Comparison of ENCODE assay signal across 22 cellular contexts in genomic region chr9:22033012-22033630, GRCh38. TPM values are rescaled to one million over a fixed set of nuclear protein-coding genes. Genes with fewer than 3 reads are reported as not detected.
"Had no signal": no experiment of that assay in that cellular context is flagged by ENCODE, and none has a peak within 500 bp of the region (broad histone marks: within the 10 kb centered on the region; RNA-seq: fewer than 3 reads in every experiment).

No MANE protein-coding gene starts in this region.

- ATAC-seq: activated CD8-positive, alpha-beta memory T cell treated with anti-CD3 and anti-CD28 coated beads, Interleukin-2, amount 10 ng/mL, durations not matched to agents 7 days and 5 days; activated naive CD8-positive, alpha-beta T cell treated with anti-CD3 and anti-CD28 coated beads, Interleukin-2, amount 50 U/mL, for 24 hours; body of pancreas; gastrocnemius medialis; left ventricle myocardium superior; natural killer cell had no signal

- DNase-seq: activated CD4-positive, alpha-beta memory T cell treated with anti-CD3 and anti-CD28 coated beads, Interleukin-2, amount 10 ng/mL, durations not matched to agents 7 days and 5 days; activated CD4-positive, alpha-beta T cell treated with anti-CD3 and anti-CD28 coated beads for 48 hours; activated CD4-positive, CD25-positive, alpha-beta regulatory T cell; activated CD8-positive, alpha-beta memory T cell treated with anti-CD3 and anti-CD28 coated beads, Interleukin-2, amount 10 ng/mL, durations not matched to agents 7 days and 5 days; activated effector memory CD4-positive, alpha-beta T cell treated with anti-CD3 and anti-CD28 coated beads, Interleukin-2, amount 50 U/mL, for 16 hours; activated naive CD4-positive, alpha-beta T cell treated with anti-CD3 and anti-CD28 coated beads, Interleukin-2, amount 10 ng/mL, durations not matched to agents 7 days and 5 days; activated naive CD8-positive, alpha-beta T cell treated with anti-CD3 and anti-CD28 coated beads, Interleukin-2, amount 50 U/mL, for 24 hours; activated T-cell treated with anti-CD3 and anti-CD28 coated beads for 4 hours; body of pancreas; caudate nucleus; effector CD8-positive, alpha-beta T cell; gastrocnemius medialis; hippocampal formation; left ventricle myocardium superior; midbrain; natural killer cell; retina; spleen; stimulated activated CD4-positive, alpha-beta T cell treated with anti-CD3 and anti-CD28 coated beads, Interleukin-4, amount 100 ng/mL, for 1 hour; stimulated activated naive CD4-positive, alpha-beta T cell treated with Interleukin-2 at 50 U/mL for 16 hours; upper lobe of left lung had no signal

RNA-seq across cellular contexts. Expression of gene CDKN2B-AS1, which starts 38.5 kb away (rescaled TPM):
- total RNA-seq: progenitor cell of endocrine pancreas had no signal

RNA-seq across cellular contexts. Expression of gene CDKN2A, which starts 38.9 kb away (rescaled TPM):
- total RNA-seq: left ventricle myocardium superior, progenitor cell of endocrine pancreas had no signal
